29 cellular contexts compared by ENCODE assay signal in genomic region chr2:11525762-11526161, GRCh38.
"Had no signal": no experiment of that assay in that cellular context is flagged by ENCODE, and none has a peak within 500 bp of the region (broad histone marks: within the 10 kb centered on the region; RNA-seq: fewer than 3 reads in every experiment).

No MANE protein-coding gene starts in this region.

- H3K27me3 ChIP-seq: right atrium auricular region, right lobe of liver, thyroid gland, upper lobe of left lung had no signal

- H3K27ac ChIP-seq: heart left ventricle, left lung, parathyroid adenoma, psoas muscle, right atrium auricular region, right lobe of liver, thyroid gland, transverse colon, upper lobe of left lung had no signal

- H3K4me3 ChIP-seq: heart left ventricle, left lung, lung, psoas muscle, right atrium auricular region, right lobe of liver, smooth muscle cell, thyroid gland, transverse colon, upper lobe of left lung had no signal

- H3K4me3 Mint-ChIP-seq: immature natural killer cell; mesothelial cell of epicardium; naive B cell; natural killer cell; nephron progenitor cell; stimulated activated memory B cell treated with anti-CD40 and anti-IgM and Interleukin-4, amounts not matched to agents 10 μg/mL and 1 μg/mL and 100 μg/mL, for 72 hours; stimulated activated naive CD8-positive, alpha-beta T cell treated with anti-CD3 and anti-CD28 coated beads, Interleukin-15, amount 100 ng/mL, for 72 hours had no signal

- H3K27ac Mint-ChIP-seq: immature natural killer cell; mesothelial cell of epicardium; naive B cell; natural killer cell; nephron progenitor cell; stimulated activated memory B cell treated with anti-CD40 and anti-IgM and Interleukin-4, amounts not matched to agents 10 μg/mL and 1 μg/mL and 100 μg/mL, for 72 hours; stimulated activated naive CD8-positive, alpha-beta T cell treated with anti-CD3 and anti-CD28 coated beads, Interleukin-15, amount 100 ng/mL, for 72 hours had no signal

- H3K36me3 ChIP-seq: heart left ventricle, left lung, right atrium auricular region, right lobe of liver, thyroid gland, transverse colon, upper lobe of left lung had no signal

- H3K36me3 Mint-ChIP-seq: immature natural killer cell, mesothelial cell of epicardium, natural killer cell had no signal

- H3K9me3 ChIP-seq: left lung, psoas muscle, right atrium auricular region, right lobe of liver, thyroid gland, transverse colon, upper lobe of left lung had no signal

- ATAC-seq: heart left ventricle; left colon; left lung; natural killer cell; psoas muscle; right lobe of liver; stimulated activated memory B cell treated with anti-CD40 and anti-IgM and Interleukin-4, amounts not matched to agents 10 μg/mL and 1 μg/mL and 100 μg/mL, for 72 hours; stimulated activated naive CD8-positive, alpha-beta T cell treated with anti-CD3 and anti-CD28 coated beads, Interleukin-15, amount 100 ng/mL, for 72 hours had no signal

- DNase-seq: heart left ventricle; hypothalamus; immature natural killer cell; kidney; left colon; left lung; mesendoderm; naive B cell; natural killer cell; nephron progenitor cell; nucleus accumbens; psoas muscle; right lobe of liver; stimulated activated CD4-positive, alpha-beta T cell treated with anti-CD3 and anti-CD28 coated beads, Interleukin-1b, Interleukin-23, amount 100 ng/mL, for 48 hours; stimulated activated CD4-positive, alpha-beta T cell treated with anti-CD3 and anti-CD28 coated beads, Interleukin-2, amount 100 ng/mL, for 48 hours; stimulated activated CD4-positive, alpha-beta T cell treated with anti-CD3 and anti-CD28 coated beads, Interleukin-4, amount 100 ng/mL, for 4 hours; stimulated activated CD8-positive, alpha-beta memory T cell treated with anti-CD3 and anti-CD28 coated beads, Interleukin-4, amount 100 ng/mL, for 48 hours; stimulated activated naive CD4-positive, alpha-beta T cell treated with Interleukin-2 at 50 U/mL for 16 hours; stimulated activated naive CD8-positive, alpha-beta T cell treated with anti-CD3 and anti-CD28 coated beads, Interleukin-15, amount 100 ng/mL, for 72 hours; substantia nigra; thyroid gland; transverse colon; upper lobe of left lung had no signal

- H3K4me1 ChIP-seq: heart left ventricle, left lung, parathyroid adenoma, right atrium auricular region, right lobe of liver, thyroid gland, transverse colon, upper lobe of left lung had no signal

- H3K4me1 Mint-ChIP-seq: immature natural killer cell; mesothelial cell of epicardium; naive B cell; natural killer cell; stimulated activated memory B cell treated with anti-CD40 and anti-IgM and Interleukin-4, amounts not matched to agents 10 μg/mL and 1 μg/mL and 100 μg/mL, for 72 hours; stimulated activated naive CD8-positive, alpha-beta T cell treated with anti-CD3 and anti-CD28 coated beads, Interleukin-15, amount 100 ng/mL, for 72 hours had no signal

- H3K9me3 Mint-ChIP-seq: immature natural killer cell had no signal
